16 cellular contexts compared by ENCODE assay signal in the genomic region with DNA sequence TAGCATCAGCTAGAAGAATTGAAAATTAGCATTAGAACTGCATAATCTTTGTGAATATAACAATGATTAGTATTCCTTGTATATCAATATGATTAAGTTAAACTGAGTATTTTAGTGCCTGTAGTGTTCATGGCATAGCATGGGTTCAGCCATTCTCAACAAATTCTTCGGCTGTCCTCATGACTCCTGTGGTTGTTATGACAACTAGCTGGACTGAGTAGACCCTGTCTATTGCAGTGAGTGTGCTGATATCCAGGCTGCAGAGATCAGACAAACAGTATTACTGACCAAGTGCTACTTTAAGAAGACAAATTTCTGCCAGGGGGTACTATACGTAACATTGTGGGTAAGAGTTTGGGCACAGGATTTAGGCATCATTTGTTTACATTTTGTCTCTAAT.
DNase-seq lines count a peak whose midpoint lies in the region; ATAC-seq and TF ChIP-seq lines count a peak whose summit lies in the region.
"Had no signal": no experiment of that assay in that cellular context is flagged by ENCODE, and none has a peak within 500 bp of the region (broad histone marks: within the 10 kb centered on the region; RNA-seq: fewer than 3 reads in every experiment).

No MANE protein-coding gene starts in this region.

- H3K4me3 Mint-ChIP-seq in activated naive CD8-positive, alpha-beta T cell treated with anti-CD3 and anti-CD28 coated beads, Interleukin-2, amount 50 U/mL, for 24 hours, result no peak overlapping the region
- H3K4me3 Mint-ChIP-seq in type B pancreatic cell, result no peak overlapping the region
- H3K4me3 Mint-ChIP-seq: CD8-positive, alpha-beta memory T cell; GM23338; H9 had no signal

- H3K23ac ChIP-seq in trophoblast cell (ENCODE audit: low read length), result no peak overlapping the region

- H3K4me1 Mint-ChIP-seq in activated naive CD8-positive, alpha-beta T cell treated with anti-CD3 and anti-CD28 coated beads, Interleukin-2, amount 50 U/mL, for 24 hours, result no peaks in the 10 kb centered on the region
- H3K4me1 Mint-ChIP-seq in type B pancreatic cell (ENCODE audit: unreplicated experiment), result peaks cover 22% of the 10 kb centered on the region
- H3K4me1 Mint-ChIP-seq: CD8-positive, alpha-beta memory T cell had no signal

- no peaks in the 10 kb centered on the region for H3K36me3 Mint-ChIP-seq in activated naive CD8-positive, alpha-beta T cell treated with anti-CD3 and anti-CD28 coated beads, Interleukin-2, amount 50 U/mL, for 24 hours (ENCODE audit: low read depth)
- H3K36me3 Mint-ChIP-seq in type B pancreatic cell, result no peaks in the 10 kb centered on the region
- H3K36me3 Mint-ChIP-seq: CD8-positive, alpha-beta memory T cell had no signal

- DNase-seq in NCI-H748 (lab: John Stamatoyannopoulos, UW; ENCODE audit: unreplicated experiment) (peak; percentile 27), NCI-H748 treated with DMSO at 0.1 percent for 48 hours (lab: John Stamatoyannopoulos, UW) (no peak), NCI-H2227 treated with DMSO at 0.1 percent for 48 hours (lab: John Stamatoyannopoulos, UW) (peak; percentile 6), iris pigment epithelial cell (ENCODE audit: low read depth) (peak; percentile 45), trophoblast cell (no peak), type B pancreatic cell (ENCODE audit: extremely low spot score, unreplicated experiment) (no peak)
- no peak for DNase-seq in activated naive CD8-positive, alpha-beta T cell treated with anti-CD3 and anti-CD28 coated beads, Interleukin-2, amount 50 U/mL, for 24 hours
- DNase-seq: 8988T; AML-193; Caco-2; CD8-positive, alpha-beta memory T cell; DND-41; GDM1; H9 had no signal

- H3K18ac ChIP-seq in trophoblast cell (ENCODE audit: low read length), result no peak overlapping the region

- no peak overlapping the region for H4K8ac ChIP-seq in trophoblast cell (ENCODE audit: low read depth, low read length)

- H3K9me3 Mint-ChIP-seq in activated naive CD8-positive, alpha-beta T cell treated with anti-CD3 and anti-CD28 coated beads, Interleukin-2, amount 50 U/mL, for 24 hours, result peaks cover 24% of the 10 kb centered on the region
- peaks cover 8% of the 10 kb centered on the region for H3K9me3 Mint-ChIP-seq in type B pancreatic cell
- H3K9me3 Mint-ChIP-seq: GM23338 had no signal

- no peak overlapping the region for H2AFZ ChIP-seq in trophoblast cell (ENCODE audit: insufficient read depth, low read length, poor library complexity)
- H2AFZ ChIP-seq: GM23338 had no signal

- peaks cover 0 to 3% of the 10 kb centered on the region in 2 experiments for H3K36me3 ChIP-seq in trophoblast cell (ENCODE audit: control insufficient read depth in 1 of 2, insufficient read depth in 2 of 2, low read length in 2 of 2)

- H2AK5ac ChIP-seq in trophoblast cell (ENCODE audit: low read length), result no peak overlapping the region

- no peak overlapping the region for H3K27ac ChIP-seq in trophoblast cell (ENCODE audit: low read depth, low read length)
- H3K27ac ChIP-seq: BLaER1 had no signal

- H3K27ac Mint-ChIP-seq in activated naive CD8-positive, alpha-beta T cell treated with anti-CD3 and anti-CD28 coated beads, Interleukin-2, amount 50 U/mL, for 24 hours, result no peak overlapping the region
- H3K27ac Mint-ChIP-seq in type B pancreatic cell, result no peak overlapping the region
- H3K27ac Mint-ChIP-seq: CD8-positive, alpha-beta memory T cell; GM23338; H9 had no signal

- peak overlapping the region; percentile 61 for H2BK12ac ChIP-seq in trophoblast cell (ENCODE audit: low read length)

- H3K4ac ChIP-seq in trophoblast cell (ENCODE audit: low read depth, low read length), result no peak overlapping the region

- H3K14ac ChIP-seq in trophoblast cell (ENCODE audit: low read length), result no peak overlapping the region

- peaks cover 3% of the 10 kb centered on the region for H3K27me3 Mint-ChIP-seq in activated naive CD8-positive, alpha-beta T cell treated with anti-CD3 and anti-CD28 coated beads, Interleukin-2, amount 50 U/mL, for 24 hours
- H3K27me3 Mint-ChIP-seq in type B pancreatic cell, result no peaks in the 10 kb centered on the region
- H3K27me3 Mint-ChIP-seq: CD8-positive, alpha-beta memory T cell had no signal

- no peak for TF ChIP-seq CTCF in type B pancreatic cell (conservative IDR thresholded peaks at IDR 0.05)

- no CpG with 5 or more reads among the region's 2 CpGs for WGBS in trophoblast cell (ENCODE audit: extremely low coverage, insufficient coverage, insufficient read length)

- ATAC-seq in activated naive CD8-positive, alpha-beta T cell treated with anti-CD3 and anti-CD28 coated beads, Interleukin-2, amount 50 U/mL, for 24 hours, result no peak
- ATAC-seq: GM23338 had no signal

- no peak overlapping the region for H2BK120ac ChIP-seq in trophoblast cell (ENCODE audit: insufficient read depth, low read length, poor library complexity)

- H3K4me3 ChIP-seq in trophoblast cell (ENCODE audit: low read depth, low read length), result no peak overlapping the region
- H3K4me3 ChIP-seq: BLaER1, GM23338 had no signal

- H3K4me1 ChIP-seq in trophoblast cell (ENCODE audit: control insufficient read depth in 1 of 2, insufficient read depth in 2 of 2, low read length in 2 of 2), result peaks cover 0 to 5% of the 10 kb centered on the region in 2 experiments
- H3K4me1 ChIP-seq: Caco-2 had no signal

- no peak overlapping the region for H3K9ac ChIP-seq in trophoblast cell (ENCODE audit: low read length)
- H3K9ac ChIP-seq: BLaER1 had no signal

- H4K91ac ChIP-seq in trophoblast cell (ENCODE audit: low read depth, low read length), result no peak overlapping the region

- no peak overlapping the region for H4K12ac ChIP-seq in trophoblast cell (ENCODE audit: low read depth, low read length)

- peaks cover 9% of the 10 kb centered on the region for H3K79me1 ChIP-seq in trophoblast cell (ENCODE audit: low read length)

- peaks cover 2% of the 10 kb centered on the region for H3K9me3 ChIP-seq in trophoblast cell (ENCODE audit: insufficient read depth, low read depth, low read length)

- H3K4me2 ChIP-seq in trophoblast cell (ENCODE audit: low read length), result no peak overlapping the region
- H3K4me2 ChIP-seq: GM23338 had no signal

- no peaks in the 10 kb centered on the region for H3K79me2 ChIP-seq in trophoblast cell (ENCODE audit: control insufficient read depth, insufficient read depth, low read length, poor library complexity)

- H2BK5ac ChIP-seq in trophoblast cell (ENCODE audit: low read depth, low read length, poor library complexity), result no peak overlapping the region

- H3K27me3 ChIP-seq in trophoblast cell (ENCODE audit: insufficient read depth, low read length), result no peaks in the 10 kb centered on the region
- H3K27me3 ChIP-seq: BLaER1 had no signal

Comparison
In these comparisons a context has a peak if more than half of its experiments do, and no peak if none do; other contexts are left out.
1. DNase-seq: peak in NCI-H748 (single experiment), NCI-H2227 treated with DMSO at 0.1 percent for 48 hours (single experiment) and iris pigment epithelial cell (single experiment); none in NCI-H748 treated with DMSO at 0.1 percent for 48 hours (single experiment), trophoblast cell (0 of 2), activated naive CD8-positive, alpha-beta T cell treated with anti-CD3 and anti-CD28 coated beads, Interleukin-2, amount 50 U/mL, for 24 hours (single experiment) and type B pancreatic cell (single experiment).